29 cellular contexts compared by ENCODE assay signal in the genomic region with DNA sequence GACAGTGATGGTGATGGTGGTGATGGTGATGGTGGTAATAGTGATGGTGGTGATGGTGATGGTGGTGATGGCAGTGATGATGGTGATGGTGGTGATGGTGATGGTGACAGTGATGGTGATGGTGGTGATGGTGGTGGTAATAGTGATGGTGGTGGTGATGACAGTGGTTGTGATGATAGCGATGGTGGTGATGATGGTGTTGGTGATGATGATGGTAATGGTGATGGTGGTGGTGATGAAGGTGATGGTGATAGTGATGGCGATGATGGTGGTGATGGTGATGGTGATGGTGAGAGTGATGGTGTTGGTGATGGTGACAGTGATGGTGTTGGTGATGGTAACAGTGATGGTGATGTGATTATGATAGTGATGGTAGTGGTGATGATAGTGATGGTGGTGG.
"Had no signal": no experiment of that assay in that cellular context is flagged by ENCODE, and none has a peak within 500 bp of the region (broad histone marks: within the 10 kb centered on the region; RNA-seq: fewer than 3 reads in every experiment).

No MANE protein-coding gene starts in this region.

- H3K4me3 Mint-ChIP-seq: endodermal cell; memory B cell; mesothelial cell of epicardium; naive B cell; natural killer cell treated with Interleukin-12 subunit alpha and Interleukin-12 subunit beta and Interleukin-15 and Interleukin-18, amount 100 ng/mL, for 72 hours; neural crest cell; stimulated activated naive CD8-positive, alpha-beta T cell treated with anti-CD3 and anti-CD28 coated beads, Interleukin-15, amount 100 ng/mL, for 72 hours had no signal

- H3K27me3 ChIP-seq: suprapubic skin had no signal

- H3K9ac ChIP-seq: parathyroid adenoma had no signal

- H3K27me3 Mint-ChIP-seq: stimulated activated naive CD8-positive, alpha-beta T cell treated with anti-CD3 and anti-CD28 coated beads, Interleukin-15, amount 100 ng/mL, for 72 hours had no signal

- H3K27ac Mint-ChIP-seq: endodermal cell; memory B cell; mesothelial cell of epicardium; naive B cell; natural killer cell treated with Interleukin-12 subunit alpha and Interleukin-12 subunit beta and Interleukin-15 and Interleukin-18, amount 100 ng/mL, for 72 hours; progenitor cell of endocrine pancreas; stimulated activated naive CD8-positive, alpha-beta T cell treated with anti-CD3 and anti-CD28 coated beads, Interleukin-15, amount 100 ng/mL, for 72 hours had no signal

- H3K4me2 ChIP-seq: smooth muscle cell had no signal

- ATAC-seq: esophagus mucosa; gastrocnemius medialis; left lobe of liver; mucosa of descending colon; natural killer cell treated with Interleukin-12 subunit alpha and Interleukin-12 subunit beta and Interleukin-15 and Interleukin-18, amount 100 ng/mL, for 72 hours; sciatic nerve; stimulated activated naive CD8-positive, alpha-beta T cell treated with anti-CD3 and anti-CD28 coated beads, Interleukin-15, amount 100 ng/mL, for 72 hours had no signal

- FAIRE-seq: colon, keratinocyte had no signal

- H3K27ac ChIP-seq: epithelial cell of prostate, gastrocnemius medialis, parathyroid adenoma, suprapubic skin, transverse colon had no signal

- H3K4me3 ChIP-seq: gastrocnemius medialis, lung, mucosa of descending colon, smooth muscle cell, suprapubic skin, transverse colon had no signal

- H3K36me3 ChIP-seq: gastrocnemius medialis, suprapubic skin, transverse colon had no signal

- H2AFZ ChIP-seq: parathyroid adenoma had no signal

- H3K9me3 ChIP-seq: suprapubic skin had no signal

- H3K4me1 Mint-ChIP-seq: endodermal cell; memory B cell; mesothelial cell of epicardium; naive B cell; stimulated activated naive CD8-positive, alpha-beta T cell treated with anti-CD3 and anti-CD28 coated beads, Interleukin-15, amount 100 ng/mL, for 72 hours had no signal

- H3K4me1 ChIP-seq: parathyroid adenoma had no signal

- DNase-seq: effector CD8-positive, alpha-beta T cell; endodermal cell; foreskin fibroblast; gastrocnemius medialis; head of caudate nucleus; mucosa of descending colon; naive B cell; stimulated activated CD4-positive, alpha-beta T cell treated with anti-CD3 and anti-CD28 coated beads, Interleukin-12 subunit alpha, Interleukin-12 subunit beta, amount 100 ng/mL, for 4 hours; stimulated activated CD4-positive, alpha-beta T cell treated with anti-CD3 and anti-CD28 coated beads, Interleukin-1b, Interleukin-23, amount 100 ng/mL, for 48 hours; stimulated activated CD4-positive, alpha-beta T cell treated with anti-CD3 and anti-CD28 coated beads, Interleukin-4, amount 100 ng/mL, for 1 hour; stimulated activated CD8-positive, alpha-beta memory T cell treated with anti-CD3 and anti-CD28 coated beads, Interleukin-4, amount 100 ng/mL, for 48 hours; stimulated activated naive CD4-positive, alpha-beta T cell; stimulated activated naive CD8-positive, alpha-beta T cell treated with anti-CD3 and anti-CD28 coated beads, Interleukin-15, amount 100 ng/mL, for 72 hours; transverse colon had no signal

- H3K79me2 ChIP-seq: parathyroid adenoma had no signal
